ENCODE assay signal across 1 cellular context in genomic region chr2:145757503-145758290, GRCh38.
A peak's percentile ranks its signal among the peaks of the same experiment; 100 is the strongest.
TF ChIP-seq lines count a peak whose summit lies in the region.

No MANE protein-coding gene starts in this region.

TF ChIP-seq in HepG2, 621 proteins besides CTCF, POLR2A, EP300 and RAD21 (continued from another document and continues in another):
- TF ChIP-seq ZNF609 (CRISPR knock-in tag; IDR thresholded peaks at IDR 0.05; ENCODE audit: borderline replicate concordance) = no peak
- TF ChIP-seq TEF (CRISPR knock-in tag; IDR thresholded peaks at IDR 0.05) = no peak
- TF ChIP-seq MAZ (IDR thresholded peaks at IDR 0.05; ENCODE audit: borderline replicate concordance, low read depth, low read length) = no peak
- no peak for TF ChIP-seq MAZ (CRISPR knock-in tag; IDR thresholded peaks at IDR 0.05; ENCODE audit: low read depth)
- no peak for TF ChIP-seq CSRNP2 (CRISPR knock-in tag; conservative IDR thresholded peaks at IDR 0.05; ENCODE audit: low read depth)
- no peak for TF ChIP-seq ZNF383 (CRISPR knock-in tag; IDR thresholded peaks at IDR 0.05; ENCODE audit: borderline replicate concordance)
- no peak for TF ChIP-seq POGZ (CRISPR knock-in tag; IDR thresholded peaks at IDR 0.05)
- no peak for TF ChIP-seq KAT7 (CRISPR knock-in tag; IDR thresholded peaks at IDR 0.05; ENCODE audit: borderline replicate concordance)
- TF ChIP-seq MTF1 (CRISPR knock-in tag; IDR thresholded peaks at IDR 0.05) = no peak
- TF ChIP-seq ZNF34 (CRISPR knock-in tag; IDR thresholded peaks at IDR 0.05; ENCODE audit: borderline replicate concordance) = no peak
- peak; percentile 16; the same call in 1 of the 2 replicates for TF ChIP-seq SALL1 (CRISPR knock-in tag; IDR thresholded peaks at IDR 0.05)
- no peak for TF ChIP-seq SALL2 (CRISPR knock-in tag; IDR thresholded peaks at IDR 0.05)
- TF ChIP-seq GRHL1 (CRISPR knock-in tag; conservative IDR thresholded peaks at IDR 0.05) = no peak
- no peak for TF ChIP-seq ZNF24 (IDR thresholded peaks at IDR 0.05)
- no peak for TF ChIP-seq ZBTB14 (CRISPR knock-in tag; IDR thresholded peaks at IDR 0.05)
- no peak for TF ChIP-seq NFATC3 (CRISPR knock-in tag; IDR thresholded peaks at IDR 0.05)
- no peak for TF ChIP-seq KLF16 (CRISPR knock-in tag; IDR thresholded peaks at IDR 0.05)
- no peak for TF ChIP-seq ZNF296 (CRISPR knock-in tag; conservative IDR thresholded peaks at IDR 0.05)
- no peak for TF ChIP-seq ZBTB2 (CRISPR knock-in tag; IDR thresholded peaks at IDR 0.05; ENCODE audit: low read depth)
- no peak for TF ChIP-seq HOXA7 (CRISPR knock-in tag; IDR thresholded peaks at IDR 0.05)
- no peak for TF ChIP-seq ZBTB3 (CRISPR knock-in tag; IDR thresholded peaks at IDR 0.05; ENCODE audit: borderline replicate concordance, low read depth)
- no peak for TF ChIP-seq ASH2L (IDR thresholded peaks at IDR 0.05; ENCODE audit: insufficient read length, low read depth, low read length)
- TF ChIP-seq NFE2L1 (CRISPR knock-in tag; IDR thresholded peaks at IDR 0.05; ENCODE audit: borderline replicate concordance) = no peak
- peak; percentile 40; the same call in 1 of the 2 replicates for TF ChIP-seq ARID5B (CRISPR knock-in tag; IDR thresholded peaks at IDR 0.05)
- TF ChIP-seq ZNF543 (CRISPR knock-in tag; IDR thresholded peaks at IDR 0.05) = no peak
- TF ChIP-seq ZNF124 (CRISPR knock-in tag; IDR thresholded peaks at IDR 0.05) = no peak
- TF ChIP-seq AGO1 (IDR thresholded peaks at IDR 0.05; ENCODE audit: low read depth, low read length, poor library complexity, severe bottlenecking) = no peak
- TF ChIP-seq ZNF678 (CRISPR knock-in tag; IDR thresholded peaks at IDR 0.05) = no peak
- no peak for TF ChIP-seq NCOA1 (CRISPR knock-in tag; IDR thresholded peaks at IDR 0.05)
- no peak for TF ChIP-seq ZSCAN22 (CRISPR knock-in tag; IDR thresholded peaks at IDR 0.05)
- TF ChIP-seq FOSL2 (CRISPR knock-in tag; IDR thresholded peaks at IDR 0.05) = 0 out of 2 replicates have a peak, but pooled peaks have one; percentile 14
- 0 out of 2 replicates have a peak, but pooled peaks have one; percentile 25 for TF ChIP-seq ZNF773 (CRISPR knock-in tag; IDR thresholded peaks at IDR 0.05; ENCODE audit: borderline replicate concordance)
- TF ChIP-seq ZNF292 (CRISPR knock-in tag; IDR thresholded peaks at IDR 0.05; ENCODE audit: borderline replicate concordance, low read depth) = no peak
- TF ChIP-seq KDM2A (CRISPR knock-in tag; IDR thresholded peaks at IDR 0.05; ENCODE audit: borderline replicate concordance, low read depth) = no peak
- no peak for TF ChIP-seq TMF1 (CRISPR knock-in tag; IDR thresholded peaks at IDR 0.05; ENCODE audit: low read depth)
- 0 out of 2 replicates have a peak, but pooled peaks have one; percentile 23 for TF ChIP-seq ARID3A (IDR thresholded peaks at IDR 0.05; ENCODE audit: low read depth, low read length)
- TF ChIP-seq THAP8 (CRISPR knock-in tag; IDR thresholded peaks at IDR 0.05; ENCODE audit: borderline replicate concordance) = no peak
- peak; percentile 44; the same call in 1 of the 2 replicates for TF ChIP-seq PAXIP1 (CRISPR knock-in tag; conservative IDR thresholded peaks at IDR 0.05)
- 0 out of 2 replicates have a peak, but pooled peaks have one; percentile 34 for TF ChIP-seq ZNF256 (CRISPR knock-in tag; conservative IDR thresholded peaks at IDR 0.05)
